8 cellular contexts compared by ENCODE assay signal in genomic region chr13:20526664-20527063, GRCh38. TPM values are rescaled to one million over a fixed set of nuclear protein-coding genes. Genes with fewer than 3 reads are reported as not detected.
DNase-seq lines count a peak whose midpoint lies in the region; ATAC-seq and TF ChIP-seq lines count a peak whose summit lies in the region.

No MANE protein-coding gene starts in this region.

- peaks cover 7% of the 10 kb centered on the region for H3K9me3 ChIP-seq in KOPT-K1 (ENCODE audit: insufficient read depth, low read length, poor library complexity, severe bottlenecking)
- H3K9me3 ChIP-seq in naive thymus-derived CD4-positive, alpha-beta T cell (ENCODE audit: control insufficient read depth in 2 of 3, low read length in 3 of 3) = no peaks in the 10 kb centered on the region

- H3K4me3 ChIP-seq in cardiac fibroblast (replicated peaks in 1 of 2; ENCODE audit: low read depth in 2 of 2, low read length in 2 of 2) = peak overlapping the region; percentile 73 to 75
- peak overlapping the region; percentile 68 for H3K4me3 ChIP-seq in naive thymus-derived CD4-positive, alpha-beta T cell (ENCODE audit: low read length)

- POLR2A ChIA-PET in naive thymus-derived CD4-positive, alpha-beta T cell (lab: Charles Lee) = interaction anchor here (1.0 to 2.1 kb wide), 2 partner anchors 40 to 376 kb away, joined by 5 to 14 read pairs; partner anchors contain the start of genes IFT88 and XPO4

- peaks cover 0 to 9% (median 0%) of the 10 kb centered on the region in 5 donors for H3K27me3 Mint-ChIP-seq in naive thymus-derived CD4-positive, alpha-beta T cell

- peaks cover 0 to 13% (median 0%) of the 10 kb centered on the region in 11 donors for H3K9me3 Mint-ChIP-seq in naive thymus-derived CD4-positive, alpha-beta T cell

- peak overlapping the region; percentile 89 for H3K27ac ChIP-seq in C4-2B
- H3K27ac ChIP-seq in KOPT-K1 (ENCODE audit: low read depth, low read length, poor library complexity, severe bottlenecking) = peak overlapping the region; percentile 50
- peak overlapping the region; percentile 65 for H3K27ac ChIP-seq in naive thymus-derived CD4-positive, alpha-beta T cell (ENCODE audit: low read depth, low read length)

- peak overlapping the region; percentile 66 to 96 (median 88) for H3K27ac Mint-ChIP-seq in naive thymus-derived CD4-positive, alpha-beta T cell

- peaks cover 0 to 4% (median 0%) of the 10 kb centered on the region in 5 donors for H3K36me3 Mint-ChIP-seq in naive thymus-derived CD4-positive, alpha-beta T cell

- peaks cover 11 to 33% (median 25%) of the 10 kb centered on the region in 7 donors for H3K4me1 Mint-ChIP-seq in naive thymus-derived CD4-positive, alpha-beta T cell

- no peak for TF ChIP-seq CTCF in C4-2B (conservative IDR thresholded peaks at IDR 0.05)
- TF ChIP-seq CTCF in cardiac fibroblast (IDR thresholded peaks at IDR 0.05; ENCODE audit: low read depth, low read length) = no peak

- H3K27me3 ChIP-seq in naive thymus-derived CD4-positive, alpha-beta T cell (ENCODE audit: control insufficient read depth in 2 of 2, insufficient read depth in 2 of 2, low read length in 2 of 2) = no peaks in the 10 kb centered on the region

- CTCF ChIA-PET in naive thymus-derived CD4-positive, alpha-beta T cell (lab: Charles Lee) = interaction anchor here (0.6 kb wide), 1 partner anchor 24 kb away, joined by 5 read pairs; no protein-coding TSS in a partner anchor

- ATAC-seq in naive thymus-derived CD4-positive, alpha-beta T cell = no peak
- ATAC-seq in HG03108 (IDR thresholded peaks at IDR 0.05; ENCODE audit: unreplicated experiment) = no peak

- no peaks in the 10 kb centered on the region for H3K36me3 ChIP-seq in KOPT-K1 (ENCODE audit: insufficient read depth, low read length)
- no peaks in the 10 kb centered on the region for H3K36me3 ChIP-seq in naive thymus-derived CD4-positive, alpha-beta T cell (ENCODE audit: control insufficient read depth in 2 of 3, insufficient read depth in 3 of 3, low read length in 3 of 3)

- H3K4me1 ChIP-seq in naive thymus-derived CD4-positive, alpha-beta T cell (ENCODE audit: control insufficient read depth in 2 of 2, insufficient read depth in 2 of 2, low read length in 2 of 2) = peaks cover 0 to 7% of the 10 kb centered on the region in 2 donors

- peak overlapping the region; percentile 76 to 94 (median 87) for H3K4me3 Mint-ChIP-seq in naive thymus-derived CD4-positive, alpha-beta T cell

- intact Hi-C loops in naive thymus-derived CD4-positive, alpha-beta T cell (cut with micrococcal nuclease) = loop anchor here (1.0 to 10.0 kb wide), 6 partner anchors 31 to 1076 kb away; partner anchors contain the start of genes IFT88 (in 1 of the 2), IL17D (in 1 of the 2), MICU2 (in 1 of the 2) and ZMYM2 (in 1 of the 2)

- DNase-seq in cardiac fibroblast (ENCODE audit: low read depth in 2 of 2) (peak; percentile 11 to 52), ecto neural progenitor cell (ENCODE audit: low spot score) (no peak), SIG-M5 (lab: John Stamatoyannopoulos, UW) (no peak)
- no peak for DNase-seq in naive thymus-derived CD4-positive, alpha-beta T cell
- DNase-seq in activated CD4-positive, CD25-positive, alpha-beta regulatory T cell treated with anti-CD3 and anti-CD28 coated beads, Interleukin-2, amount 50 U/mL, for 72 hours = no peak

RNA-seq across cellular contexts. Expression of gene CRYL1, which starts 1.0 kb away (rescaled TPM):
- 10 to 100 TPM; 12.3 to 21.2 (median 16.3) TPM for total RNA-seq in naive thymus-derived CD4-positive, alpha-beta T cell
- polyA plus RNA-seq in naive thymus-derived CD4-positive, alpha-beta T cell = 10 to 100 TPM; 32.4 to 44.1 TPM

RNA-seq across cellular contexts. Expression of gene IFT88, which starts 40.3 kb away (rescaled TPM):
- 10 to 100 TPM in 3 of 5 experiments, 1 to 10 TPM in 2; 5.0 to 17.0 (median 11.7) TPM for total RNA-seq in naive thymus-derived CD4-positive, alpha-beta T cell
- polyA plus RNA-seq in naive thymus-derived CD4-positive, alpha-beta T cell = 1 to 10 TPM; 6.4 to 7.9 TPM

Comparison
In these comparisons a context has a peak if more than half of its experiments do, and no peak if none do; other contexts are left out.
1. DNase-seq: peak in cardiac fibroblast (2 of 2); none in naive thymus-derived CD4-positive, alpha-beta T cell (0 of 9), ecto neural progenitor cell (single experiment), SIG-M5 (single experiment) and activated CD4-positive, CD25-positive, alpha-beta regulatory T cell treated with anti-CD3 and anti-CD28 coated beads, Interleukin-2, amount 50 U/mL, for 72 hours (single experiment).
2. Peak in every context shown above with its lines, with median percentiles within 50 percentile points of each other: H3K27ac ChIP-seq.